ENCODE assay signal across 1 cellular context in genomic region chr19:11767633-11768133, GRCh38.
TF ChIP-seq lines count a peak whose summit lies in the region.

No MANE protein-coding gene starts in this region.

TF ChIP-seq in HepG2, 621 proteins besides CTCF, POLR2A, EP300 and RAD21 (continued from another document):
- TF ChIP-seq PAXIP1 (CRISPR knock-in tag; conservative IDR thresholded peaks at IDR 0.05), result peak; percentile 42
- TF ChIP-seq ZFP36L1 (CRISPR knock-in tag; IDR thresholded peaks at IDR 0.05), result no peak
- no peak for TF ChIP-seq SIN3B (IDR thresholded peaks at IDR 0.05; ENCODE audit: low read length)
- no peak for TF ChIP-seq ZNF572 (CRISPR knock-in tag; IDR thresholded peaks at IDR 0.05)
- no peak for TF ChIP-seq ZNF207 (IDR thresholded peaks at IDR 0.05; ENCODE audit: borderline replicate concordance)
- no peak for TF ChIP-seq SMAD3 (CRISPR knock-in tag; IDR thresholded peaks at IDR 0.05)
- TF ChIP-seq HMGXB3 (CRISPR knock-in tag; IDR thresholded peaks at IDR 0.05; ENCODE audit: borderline replicate concordance), result no peak
- peak; percentile 71; the same call in 1 of the 3 replicates for TF ChIP-seq MXI1 (IDR thresholded peaks at IDR 0.05; ENCODE audit: borderline replicate concordance, low read depth, low read length)
- peak; percentile 59; the same call in 1 of the 2 replicates for TF ChIP-seq MXD4 (CRISPR knock-in tag; IDR thresholded peaks at IDR 0.05)
- TF ChIP-seq HMGXB4 (CRISPR knock-in tag; IDR thresholded peaks at IDR 0.05; ENCODE audit: borderline replicate concordance in 1 of 2, low read depth in 1 of 2), result peak in 1 of 2 experiments; percentile 13; a peak in 1 of 4 replicates
- no peak for TF ChIP-seq SOX13 (IDR thresholded peaks at IDR 0.05)
- TF ChIP-seq SOX13 (CRISPR knock-in tag; conservative IDR thresholded peaks at IDR 0.05 in 1 of 2, IDR thresholded peaks at IDR 0.05 in 1 of 2), result peak in 1 of 2 experiments; percentile 33; a peak in 1 of 4 replicates
- peak; percentile 53 for TF ChIP-seq SP5 (CRISPR knock-in tag; IDR thresholded peaks at IDR 0.05; ENCODE audit: borderline replicate concordance, low read depth)
- 0 out of 2 replicates have a peak, but pooled peaks have one; percentile 7 for TF ChIP-seq ZSCAN12 (CRISPR knock-in tag; IDR thresholded peaks at IDR 0.05)
- no peak for TF ChIP-seq POLR2G (IDR thresholded peaks at IDR 0.05; ENCODE audit: low read depth, low read length)
- TF ChIP-seq ZNF75D (CRISPR knock-in tag; IDR thresholded peaks at IDR 0.05; ENCODE audit: borderline replicate concordance), result no peak
- no peak for TF ChIP-seq ZNF337 (CRISPR knock-in tag; IDR thresholded peaks at IDR 0.05; ENCODE audit: borderline replicate concordance, low read depth)
- no peak; the same call in 1 of the 2 replicates for TF ChIP-seq ZNF343 (CRISPR knock-in tag; IDR thresholded peaks at IDR 0.05)
- TF ChIP-seq FLYWCH1 (CRISPR knock-in tag; IDR thresholded peaks at IDR 0.05), result 0 out of 2 replicates have a peak, but pooled peaks have one; percentile 12
- TF ChIP-seq HHEX (CRISPR knock-in tag; IDR thresholded peaks at IDR 0.05), result no peak
- TF ChIP-seq KAT2B (IDR thresholded peaks at IDR 0.05; ENCODE audit: borderline replicate concordance, low read depth, low read length), result no peak
- TF ChIP-seq JUNB (CRISPR knock-in tag; IDR thresholded peaks at IDR 0.05; ENCODE audit: borderline replicate concordance), result no peak
TF ChIP-seq in HepG2: peak in this region for 77.
